In the genomic region with DNA sequence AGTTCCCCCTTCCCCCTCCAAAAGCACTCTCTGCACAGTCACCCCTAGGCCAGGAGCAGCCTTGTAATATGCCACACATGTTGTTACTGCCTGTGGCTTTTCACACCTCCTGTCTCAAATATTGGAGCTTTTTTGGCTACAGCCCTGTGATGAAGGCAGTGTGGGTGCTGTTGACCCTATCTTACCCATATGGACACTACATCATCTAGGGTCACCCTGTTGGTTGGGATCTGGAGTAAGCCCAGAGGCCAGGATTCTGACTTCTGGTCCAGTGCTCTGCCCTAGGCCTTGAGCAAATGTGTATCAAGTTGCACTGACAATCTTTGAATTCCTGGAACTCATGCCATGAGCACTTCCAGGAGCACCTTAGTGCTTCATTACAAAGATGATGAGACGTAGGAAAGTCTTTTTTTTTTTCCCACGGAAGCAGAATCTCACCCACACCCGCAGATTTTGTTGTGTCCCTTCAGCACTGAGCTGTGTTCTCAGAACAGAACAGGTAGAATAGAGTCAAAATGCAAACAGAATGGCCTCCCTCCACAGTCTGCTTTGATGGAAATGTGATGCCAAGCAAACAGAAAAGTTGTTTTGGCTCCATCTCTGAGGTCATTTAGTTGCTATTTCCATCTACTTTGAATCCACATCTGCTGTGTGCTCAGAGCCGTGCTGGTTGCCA, we compare ENCODE assay signal across 2 cellular contexts.
TF ChIP-seq lines count a peak whose summit lies in the region.

No MANE protein-coding gene starts in this region.

TF ChIP-seq in liver, 16 proteins besides CTCF, POLR2A, EP300 and RAD21:
- TF ChIP-seq YY1 (IDR thresholded peaks at IDR 0.05) (peak; percentile 24), NR2F2 (IDR thresholded peaks at IDR 0.05) (no peak)

TF ChIP-seq in HepG2, 621 proteins besides CTCF, POLR2A, EP300 and RAD21:
- TF ChIP-seq MEIS2 (CRISPR knock-in tag; IDR thresholded peaks at IDR 0.05) (no peak), KDM6A (CRISPR knock-in tag; IDR thresholded peaks at IDR 0.05; ENCODE audit: low read depth) (no peak), ZSCAN30 (CRISPR knock-in tag; IDR thresholded peaks at IDR 0.05) (no peak), ZNF253 (CRISPR knock-in tag; IDR thresholded peaks at IDR 0.05; ENCODE audit: borderline replicate concordance) (no peak), SRF (IDR thresholded peaks at IDR 0.05; ENCODE audit: low read depth, low read length) (no peak), MEF2D (CRISPR knock-in tag; IDR thresholded peaks at IDR 0.05) (no peak), NFYC (CRISPR knock-in tag; IDR thresholded peaks at IDR 0.05) (no peak), ZNF510 (CRISPR knock-in tag; IDR thresholded peaks at IDR 0.05; ENCODE audit: low read depth) (no peak), ZNF468 (CRISPR knock-in tag; IDR thresholded peaks at IDR 0.05) (no peak), ZBTB3 (CRISPR knock-in tag; IDR thresholded peaks at IDR 0.05; ENCODE audit: borderline replicate concordance, low read depth) (no peak), RARA (CRISPR knock-in tag; IDR thresholded peaks at IDR 0.05) (no peak), ZNF746 (CRISPR knock-in tag; IDR thresholded peaks at IDR 0.05) (no peak), ZNF790 (CRISPR knock-in tag; IDR thresholded peaks at IDR 0.05; ENCODE audit: borderline replicate concordance) (no peak)
- TF ChIP-seq, protein P1, sequence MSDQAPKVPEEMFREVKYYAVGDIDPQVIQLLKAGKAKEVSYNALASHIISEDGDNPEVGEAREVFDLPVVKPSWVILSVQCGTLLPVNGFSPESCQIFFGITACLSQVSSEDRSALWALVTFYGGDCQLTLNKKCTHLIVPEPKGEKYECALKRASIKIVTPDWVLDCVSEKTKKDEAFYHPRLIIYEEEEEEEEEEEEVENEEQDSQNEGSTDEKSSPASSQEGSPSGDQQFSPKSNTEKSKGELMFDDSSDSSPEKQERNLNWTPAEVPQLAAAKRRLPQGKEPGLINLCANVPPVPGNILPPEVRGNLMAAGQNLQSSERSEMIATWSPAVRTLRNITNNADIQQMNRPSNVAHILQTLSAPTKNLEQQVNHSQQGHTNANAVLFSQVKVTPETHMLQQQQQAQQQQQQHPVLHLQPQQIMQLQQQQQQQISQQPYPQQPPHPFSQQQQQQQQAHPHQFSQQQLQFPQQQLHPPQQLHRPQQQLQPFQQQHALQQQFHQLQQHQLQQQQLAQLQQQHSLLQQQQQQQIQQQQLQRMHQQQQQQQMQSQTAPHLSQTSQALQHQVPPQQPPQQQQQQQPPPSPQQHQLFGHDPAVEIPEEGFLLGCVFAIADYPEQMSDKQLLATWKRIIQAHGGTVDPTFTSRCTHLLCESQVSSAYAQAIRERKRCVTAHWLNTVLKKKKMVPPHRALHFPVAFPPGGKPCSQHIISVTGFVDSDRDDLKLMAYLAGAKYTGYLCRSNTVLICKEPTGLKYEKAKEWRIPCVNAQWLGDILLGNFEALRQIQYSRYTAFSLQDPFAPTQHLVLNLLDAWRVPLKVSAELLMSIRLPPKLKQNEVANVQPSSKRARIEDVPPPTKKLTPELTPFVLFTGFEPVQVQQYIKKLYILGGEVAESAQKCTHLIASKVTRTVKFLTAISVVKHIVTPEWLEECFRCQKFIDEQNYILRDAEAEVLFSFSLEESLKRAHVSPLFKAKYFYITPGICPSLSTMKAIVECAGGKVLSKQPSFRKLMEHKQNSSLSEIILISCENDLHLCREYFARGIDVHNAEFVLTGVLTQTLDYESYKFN (CRISPR knock-in tag; conservative IDR thresholded peaks at IDR 0.05): no peak
- TF ChIP-seq, protein P2, sequence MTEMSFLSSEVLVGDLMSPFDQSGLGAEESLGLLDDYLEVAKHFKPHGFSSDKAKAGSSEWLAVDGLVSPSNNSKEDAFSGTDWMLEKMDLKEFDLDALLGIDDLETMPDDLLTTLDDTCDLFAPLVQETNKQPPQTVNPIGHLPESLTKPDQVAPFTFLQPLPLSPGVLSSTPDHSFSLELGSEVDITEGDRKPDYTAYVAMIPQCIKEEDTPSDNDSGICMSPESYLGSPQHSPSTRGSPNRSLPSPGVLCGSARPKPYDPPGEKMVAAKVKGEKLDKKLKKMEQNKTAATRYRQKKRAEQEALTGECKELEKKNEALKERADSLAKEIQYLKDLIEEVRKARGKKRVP (CRISPR knock-in tag; IDR thresholded peaks at IDR 0.05): no peak
- TF ChIP-seq, protein P3, sequence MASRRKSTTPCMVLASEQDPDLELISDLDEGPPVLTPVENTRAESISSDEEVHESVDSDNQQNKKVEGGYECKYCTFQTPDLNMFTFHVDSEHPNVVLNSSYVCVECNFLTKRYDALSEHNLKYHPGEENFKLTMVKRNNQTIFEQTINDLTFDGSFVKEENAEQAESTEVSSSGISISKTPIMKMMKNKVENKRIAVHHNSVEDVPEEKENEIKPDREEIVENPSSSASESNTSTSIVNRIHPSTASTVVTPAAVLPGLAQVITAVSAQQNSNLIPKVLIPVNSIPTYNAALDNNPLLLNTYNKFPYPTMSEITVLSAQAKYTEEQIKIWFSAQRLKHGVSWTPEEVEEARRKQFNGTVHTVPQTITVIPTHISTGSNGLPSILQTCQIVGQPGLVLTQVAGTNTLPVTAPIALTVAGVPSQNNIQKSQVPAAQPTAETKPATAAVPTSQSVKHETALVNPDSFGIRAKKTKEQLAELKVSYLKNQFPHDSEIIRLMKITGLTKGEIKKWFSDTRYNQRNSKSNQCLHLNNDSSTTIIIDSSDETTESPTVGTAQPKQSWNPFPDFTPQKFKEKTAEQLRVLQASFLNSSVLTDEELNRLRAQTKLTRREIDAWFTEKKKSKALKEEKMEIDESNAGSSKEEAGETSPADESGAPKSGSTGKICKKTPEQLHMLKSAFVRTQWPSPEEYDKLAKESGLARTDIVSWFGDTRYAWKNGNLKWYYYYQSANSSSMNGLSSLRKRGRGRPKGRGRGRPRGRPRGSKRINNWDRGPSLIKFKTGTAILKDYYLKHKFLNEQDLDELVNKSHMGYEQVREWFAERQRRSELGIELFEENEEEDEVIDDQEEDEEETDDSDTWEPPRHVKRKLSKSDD (CRISPR knock-in tag; IDR thresholded peaks at IDR 0.05; ENCODE audit: low read depth): no peak
